In the genomic region with DNA sequence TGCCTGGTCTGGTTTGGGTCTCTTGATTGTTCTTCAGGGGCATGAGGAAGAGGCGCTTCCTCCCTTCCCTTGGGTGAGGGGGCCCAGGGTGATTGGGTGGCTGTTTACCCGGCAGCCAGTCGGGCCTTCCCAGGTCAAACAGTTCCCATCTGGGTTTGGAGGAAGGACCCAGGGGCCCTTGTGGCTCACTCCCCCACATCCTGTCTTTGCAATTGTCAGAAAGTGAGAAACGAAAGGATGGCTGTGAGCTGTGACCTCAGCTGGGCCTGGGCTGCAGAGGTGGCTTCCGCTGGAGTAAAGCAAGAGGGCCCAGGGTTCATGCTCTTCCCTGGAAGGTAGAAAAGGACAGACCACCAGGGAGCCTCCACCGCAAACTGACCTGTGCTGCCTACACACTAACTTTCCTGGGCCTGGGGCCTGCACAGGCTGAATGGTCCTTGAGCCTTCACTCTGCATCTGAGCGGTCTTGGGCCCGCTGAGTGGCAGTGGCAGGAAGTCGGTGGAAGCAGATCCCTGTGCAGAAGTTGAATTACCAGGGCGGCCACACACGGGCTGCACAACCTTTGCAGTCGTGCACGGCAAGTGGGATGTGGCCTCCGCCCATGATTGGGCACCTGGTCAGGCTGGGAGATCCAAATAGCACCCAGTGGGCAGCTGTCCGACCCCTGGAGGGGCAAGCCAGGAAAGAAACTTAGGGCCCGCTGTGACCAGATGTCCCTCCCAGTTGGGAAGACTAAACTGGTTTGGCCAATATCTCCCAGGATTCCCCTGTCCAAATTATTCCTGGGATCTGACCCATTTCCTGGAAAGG, we compare ENCODE assay signal across 1 cellular context.
TF ChIP-seq lines count a peak whose summit lies in the region.

No MANE protein-coding gene starts in this region.

TF ChIP-seq in HepG2, 621 proteins besides CTCF, POLR2A, EP300 and RAD21 (continued from another document and continues in another):
- TF ChIP-seq, protein P1, sequence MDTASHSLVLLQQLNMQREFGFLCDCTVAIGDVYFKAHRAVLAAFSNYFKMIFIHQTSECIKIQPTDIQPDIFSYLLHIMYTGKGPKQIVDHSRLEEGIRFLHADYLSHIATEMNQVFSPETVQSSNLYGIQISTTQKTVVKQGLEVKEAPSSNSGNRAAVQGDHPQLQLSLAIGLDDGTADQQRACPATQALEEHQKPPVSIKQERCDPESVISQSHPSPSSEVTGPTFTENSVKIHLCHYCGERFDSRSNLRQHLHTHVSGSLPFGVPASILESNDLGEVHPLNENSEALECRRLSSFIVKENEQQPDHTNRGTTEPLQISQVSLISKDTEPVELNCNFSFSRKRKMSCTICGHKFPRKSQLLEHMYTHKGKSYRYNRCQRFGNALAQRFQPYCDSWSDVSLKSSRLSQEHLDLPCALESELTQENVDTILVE (CRISPR knock-in tag; IDR thresholded peaks at IDR 0.05): no peak
- no peak for TF ChIP-seq SP1 (IDR thresholded peaks at IDR 0.05)
- TF ChIP-seq SP1 (CRISPR knock-in tag; IDR thresholded peaks at IDR 0.05): no peak; the same call in 1 of the 2 replicates
- TF ChIP-seq ARNTL (CRISPR knock-in tag; IDR thresholded peaks at IDR 0.05): no peak
- TF ChIP-seq, protein P2, sequence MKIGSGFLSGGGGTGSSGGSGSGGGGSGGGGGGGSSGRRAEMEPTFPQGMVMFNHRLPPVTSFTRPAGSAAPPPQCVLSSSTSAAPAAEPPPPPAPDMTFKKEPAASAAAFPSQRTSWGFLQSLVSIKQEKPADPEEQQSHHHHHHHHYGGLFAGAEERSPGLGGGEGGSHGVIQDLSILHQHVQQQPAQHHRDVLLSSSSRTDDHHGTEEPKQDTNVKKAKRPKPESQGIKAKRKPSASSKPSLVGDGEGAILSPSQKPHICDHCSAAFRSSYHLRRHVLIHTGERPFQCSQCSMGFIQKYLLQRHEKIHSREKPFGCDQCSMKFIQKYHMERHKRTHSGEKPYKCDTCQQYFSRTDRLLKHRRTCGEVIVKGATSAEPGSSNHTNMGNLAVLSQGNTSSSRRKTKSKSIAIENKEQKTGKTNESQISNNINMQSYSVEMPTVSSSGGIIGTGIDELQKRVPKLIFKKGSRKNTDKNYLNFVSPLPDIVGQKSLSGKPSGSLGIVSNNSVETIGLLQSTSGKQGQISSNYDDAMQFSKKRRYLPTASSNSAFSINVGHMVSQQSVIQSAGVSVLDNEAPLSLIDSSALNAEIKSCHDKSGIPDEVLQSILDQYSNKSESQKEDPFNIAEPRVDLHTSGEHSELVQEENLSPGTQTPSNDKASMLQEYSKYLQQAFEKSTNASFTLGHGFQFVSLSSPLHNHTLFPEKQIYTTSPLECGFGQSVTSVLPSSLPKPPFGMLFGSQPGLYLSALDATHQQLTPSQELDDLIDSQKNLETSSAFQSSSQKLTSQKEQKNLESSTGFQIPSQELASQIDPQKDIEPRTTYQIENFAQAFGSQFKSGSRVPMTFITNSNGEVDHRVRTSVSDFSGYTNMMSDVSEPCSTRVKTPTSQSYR (CRISPR knock-in tag; IDR thresholded peaks at IDR 0.05; ENCODE audit: borderline replicate concordance): no peak
- TF ChIP-seq KAT8 (CRISPR knock-in tag; IDR thresholded peaks at IDR 0.05): no peak
- TF ChIP-seq EZH2 (conservative IDR thresholded peaks at IDR 0.05; ENCODE audit: low read depth, low read length): no peak
- TF ChIP-seq NFE2L2 (IDR thresholded peaks at IDR 0.05; ENCODE audit: low read length): no peak
- TF ChIP-seq SMC3 (IDR thresholded peaks at IDR 0.05; ENCODE audit: low read length): no peak
- TF ChIP-seq, protein P3, sequence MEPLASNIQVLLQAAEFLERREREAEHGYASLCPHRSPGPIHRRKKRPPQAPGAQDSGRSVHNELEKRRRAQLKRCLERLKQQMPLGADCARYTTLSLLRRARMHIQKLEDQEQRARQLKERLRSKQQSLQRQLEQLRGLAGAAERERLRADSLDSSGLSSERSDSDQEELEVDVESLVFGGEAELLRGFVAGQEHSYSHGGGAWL (CRISPR knock-in tag; IDR thresholded peaks at IDR 0.05): no peak
- no peak for TF ChIP-seq ZNF589 (CRISPR knock-in tag; conservative IDR thresholded peaks at IDR 0.05)
- no peak for TF ChIP-seq ZNF263 (CRISPR knock-in tag; IDR thresholded peaks at IDR 0.05)
- TF ChIP-seq, protein P4, sequence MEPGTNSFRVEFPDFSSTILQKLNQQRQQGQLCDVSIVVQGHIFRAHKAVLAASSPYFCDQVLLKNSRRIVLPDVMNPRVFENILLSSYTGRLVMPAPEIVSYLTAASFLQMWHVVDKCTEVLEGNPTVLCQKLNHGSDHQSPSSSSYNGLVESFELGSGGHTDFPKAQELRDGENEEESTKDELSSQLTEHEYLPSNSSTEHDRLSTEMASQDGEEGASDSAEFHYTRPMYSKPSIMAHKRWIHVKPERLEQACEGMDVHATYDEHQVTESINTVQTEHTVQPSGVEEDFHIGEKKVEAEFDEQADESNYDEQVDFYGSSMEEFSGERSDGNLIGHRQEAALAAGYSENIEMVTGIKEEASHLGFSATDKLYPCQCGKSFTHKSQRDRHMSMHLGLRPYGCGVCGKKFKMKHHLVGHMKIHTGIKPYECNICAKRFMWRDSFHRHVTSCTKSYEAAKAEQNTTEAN (CRISPR knock-in tag; conservative IDR thresholded peaks at IDR 0.05): no peak
- peak; percentile 75 for TF ChIP-seq RBFOX2 (IDR thresholded peaks at IDR 0.05; ENCODE audit: low read depth, low read length)
- TF ChIP-seq, protein P5, sequence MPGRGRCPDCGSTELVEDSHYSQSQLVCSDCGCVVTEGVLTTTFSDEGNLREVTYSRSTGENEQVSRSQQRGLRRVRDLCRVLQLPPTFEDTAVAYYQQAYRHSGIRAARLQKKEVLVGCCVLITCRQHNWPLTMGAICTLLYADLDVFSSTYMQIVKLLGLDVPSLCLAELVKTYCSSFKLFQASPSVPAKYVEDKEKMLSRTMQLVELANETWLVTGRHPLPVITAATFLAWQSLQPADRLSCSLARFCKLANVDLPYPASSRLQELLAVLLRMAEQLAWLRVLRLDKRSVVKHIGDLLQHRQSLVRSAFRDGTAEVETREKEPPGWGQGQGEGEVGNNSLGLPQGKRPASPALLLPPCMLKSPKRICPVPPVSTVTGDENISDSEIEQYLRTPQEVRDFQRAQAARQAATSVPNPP (CRISPR knock-in tag; IDR thresholded peaks at IDR 0.05): no peak
- TF ChIP-seq ZNF446 (CRISPR knock-in tag; IDR thresholded peaks at IDR 0.05): no peak
- peak; percentile 94 for TF ChIP-seq SSRP1 (CRISPR knock-in tag; IDR thresholded peaks at IDR 0.05)
- no peak for TF ChIP-seq SIX1 (CRISPR knock-in tag; IDR thresholded peaks at IDR 0.05; ENCODE audit: borderline replicate concordance)
- TF ChIP-seq ZNF670 (CRISPR knock-in tag; IDR thresholded peaks at IDR 0.05; ENCODE audit: borderline replicate concordance): no peak
- no peak for TF ChIP-seq MED13 (CRISPR knock-in tag; IDR thresholded peaks at IDR 0.05)
- no peak for TF ChIP-seq SNAI1 (CRISPR knock-in tag; IDR thresholded peaks at IDR 0.05; ENCODE audit: borderline replicate concordance)
- peak; percentile 93 for TF ChIP-seq ZBTB38 (CRISPR knock-in tag; IDR thresholded peaks at IDR 0.05)
- TF ChIP-seq RBM22 (optimal IDR thresholded peaks at IDR 0.05; ENCODE audit: low read length): peak; percentile 96
- TF ChIP-seq ZNF839 (CRISPR knock-in tag; IDR thresholded peaks at IDR 0.05; ENCODE audit: borderline replicate concordance): no peak
- TF ChIP-seq, protein P6, sequence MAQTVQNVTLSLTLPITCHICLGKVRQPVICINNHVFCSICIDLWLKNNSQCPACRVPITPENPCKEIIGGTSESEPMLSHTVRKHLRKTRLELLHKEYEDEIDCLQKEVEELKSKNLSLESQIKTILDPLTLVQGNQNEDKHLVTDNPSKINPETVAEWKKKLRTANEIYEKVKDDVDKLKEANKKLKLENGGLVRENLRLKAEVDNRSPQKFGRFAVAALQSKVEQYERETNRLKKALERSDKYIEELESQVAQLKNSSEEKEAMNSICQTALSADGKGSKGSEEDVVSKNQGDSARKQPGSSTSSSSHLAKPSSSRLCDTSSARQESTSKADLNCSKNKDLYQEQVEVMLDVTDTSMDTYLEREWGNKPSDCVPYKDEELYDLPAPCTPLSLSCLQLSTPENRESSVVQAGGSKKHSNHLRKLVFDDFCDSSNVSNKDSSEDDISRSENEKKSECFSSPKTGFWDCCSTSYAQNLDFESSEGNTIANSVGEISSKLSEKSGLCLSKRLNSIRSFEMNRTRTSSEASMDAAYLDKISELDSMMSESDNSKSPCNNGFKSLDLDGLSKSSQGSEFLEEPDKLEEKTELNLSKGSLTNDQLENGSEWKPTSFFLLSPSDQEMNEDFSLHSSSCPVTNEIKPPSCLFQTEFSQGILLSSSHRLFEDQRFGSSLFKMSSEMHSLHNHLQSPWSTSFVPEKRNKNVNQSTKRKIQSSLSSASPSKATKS (CRISPR knock-in tag; IDR thresholded peaks at IDR 0.05): no peak
- no peak for TF ChIP-seq ESRRA (CRISPR knock-in tag; IDR thresholded peaks at IDR 0.05; ENCODE audit: low read depth)
- TF ChIP-seq ZNF7 (CRISPR knock-in tag; IDR thresholded peaks at IDR 0.05): 0 out of 2 replicates have a peak, but pooled peaks have one; percentile 9
- TF ChIP-seq ZNF678 (CRISPR knock-in tag; IDR thresholded peaks at IDR 0.05): no peak
- no peak for TF ChIP-seq ZNF547 (CRISPR knock-in tag; IDR thresholded peaks at IDR 0.05)
- TF ChIP-seq ZSCAN21 (CRISPR knock-in tag; IDR thresholded peaks at IDR 0.05; ENCODE audit: borderline replicate concordance): 0 out of 2 replicates have a peak, but pooled peaks have one; percentile 30
- TF ChIP-seq REPIN1 (CRISPR knock-in tag; IDR thresholded peaks at IDR 0.05; ENCODE audit: borderline replicate concordance, low read depth): 0 out of 2 replicates have a peak, but pooled peaks have one; percentile 42
- no peak for TF ChIP-seq ARNT (IDR thresholded peaks at IDR 0.05)
- no peak; the same call in 1 of the 2 replicates for TF ChIP-seq TOPORS (CRISPR knock-in tag; IDR thresholded peaks at IDR 0.05)
- no peak for TF ChIP-seq SUZ12 (IDR thresholded peaks at IDR 0.05; ENCODE audit: low read depth, low read length)
- no peak for TF ChIP-seq ZNF235 (CRISPR knock-in tag; IDR thresholded peaks at IDR 0.05; ENCODE audit: borderline replicate concordance)
- TF ChIP-seq, protein P7, sequence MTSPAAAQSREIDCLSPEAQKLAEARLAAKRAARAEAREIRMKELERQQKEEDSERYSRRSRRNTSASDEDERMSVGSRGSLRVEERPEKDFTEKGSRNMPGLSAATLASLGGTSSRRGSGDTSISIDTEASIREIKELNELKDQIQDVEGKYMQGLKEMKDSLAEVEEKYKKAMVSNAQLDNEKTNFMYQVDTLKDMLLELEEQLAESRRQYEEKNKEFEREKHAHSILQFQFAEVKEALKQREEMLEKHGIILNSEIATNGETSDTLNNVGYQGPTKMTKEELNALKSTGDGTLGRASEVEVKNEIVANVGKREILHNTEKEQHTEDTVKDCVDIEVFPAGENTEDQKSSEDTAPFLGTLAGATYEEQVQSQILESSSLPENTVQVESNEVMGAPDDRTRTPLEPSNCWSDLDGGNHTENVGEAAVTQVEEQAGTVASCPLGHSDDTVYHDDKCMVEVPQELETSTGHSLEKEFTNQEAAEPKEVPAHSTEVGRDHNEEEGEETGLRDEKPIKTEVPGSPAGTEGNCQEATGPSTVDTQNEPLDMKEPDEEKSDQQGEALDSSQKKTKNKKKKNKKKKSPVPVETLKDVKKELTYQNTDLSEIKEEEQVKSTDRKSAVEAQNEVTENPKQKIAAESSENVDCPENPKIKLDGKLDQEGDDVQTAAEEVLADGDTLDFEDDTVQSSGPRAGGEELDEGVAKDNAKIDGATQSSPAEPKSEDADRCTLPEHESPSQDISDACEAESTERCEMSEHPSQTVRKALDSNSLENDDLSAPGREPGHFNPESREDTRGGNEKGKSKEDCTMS (CRISPR knock-in tag; conservative IDR thresholded peaks at IDR 0.05): no peak
- TF ChIP-seq, protein P8, sequence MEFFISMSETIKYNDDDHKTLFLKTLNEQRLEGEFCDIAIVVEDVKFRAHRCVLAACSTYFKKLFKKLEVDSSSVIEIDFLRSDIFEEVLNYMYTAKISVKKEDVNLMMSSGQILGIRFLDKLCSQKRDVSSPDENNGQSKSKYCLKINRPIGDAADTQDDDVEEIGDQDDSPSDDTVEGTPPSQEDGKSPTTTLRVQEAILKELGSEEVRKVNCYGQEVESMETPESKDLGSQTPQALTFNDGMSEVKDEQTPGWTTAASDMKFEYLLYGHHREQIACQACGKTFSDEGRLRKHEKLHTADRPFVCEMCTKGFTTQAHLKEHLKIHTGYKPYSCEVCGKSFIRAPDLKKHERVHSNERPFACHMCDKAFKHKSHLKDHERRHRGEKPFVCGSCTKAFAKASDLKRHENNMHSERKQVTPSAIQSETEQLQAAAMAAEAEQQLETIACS (CRISPR knock-in tag; IDR thresholded peaks at IDR 0.05): no peak
- TF ChIP-seq, protein P9, sequence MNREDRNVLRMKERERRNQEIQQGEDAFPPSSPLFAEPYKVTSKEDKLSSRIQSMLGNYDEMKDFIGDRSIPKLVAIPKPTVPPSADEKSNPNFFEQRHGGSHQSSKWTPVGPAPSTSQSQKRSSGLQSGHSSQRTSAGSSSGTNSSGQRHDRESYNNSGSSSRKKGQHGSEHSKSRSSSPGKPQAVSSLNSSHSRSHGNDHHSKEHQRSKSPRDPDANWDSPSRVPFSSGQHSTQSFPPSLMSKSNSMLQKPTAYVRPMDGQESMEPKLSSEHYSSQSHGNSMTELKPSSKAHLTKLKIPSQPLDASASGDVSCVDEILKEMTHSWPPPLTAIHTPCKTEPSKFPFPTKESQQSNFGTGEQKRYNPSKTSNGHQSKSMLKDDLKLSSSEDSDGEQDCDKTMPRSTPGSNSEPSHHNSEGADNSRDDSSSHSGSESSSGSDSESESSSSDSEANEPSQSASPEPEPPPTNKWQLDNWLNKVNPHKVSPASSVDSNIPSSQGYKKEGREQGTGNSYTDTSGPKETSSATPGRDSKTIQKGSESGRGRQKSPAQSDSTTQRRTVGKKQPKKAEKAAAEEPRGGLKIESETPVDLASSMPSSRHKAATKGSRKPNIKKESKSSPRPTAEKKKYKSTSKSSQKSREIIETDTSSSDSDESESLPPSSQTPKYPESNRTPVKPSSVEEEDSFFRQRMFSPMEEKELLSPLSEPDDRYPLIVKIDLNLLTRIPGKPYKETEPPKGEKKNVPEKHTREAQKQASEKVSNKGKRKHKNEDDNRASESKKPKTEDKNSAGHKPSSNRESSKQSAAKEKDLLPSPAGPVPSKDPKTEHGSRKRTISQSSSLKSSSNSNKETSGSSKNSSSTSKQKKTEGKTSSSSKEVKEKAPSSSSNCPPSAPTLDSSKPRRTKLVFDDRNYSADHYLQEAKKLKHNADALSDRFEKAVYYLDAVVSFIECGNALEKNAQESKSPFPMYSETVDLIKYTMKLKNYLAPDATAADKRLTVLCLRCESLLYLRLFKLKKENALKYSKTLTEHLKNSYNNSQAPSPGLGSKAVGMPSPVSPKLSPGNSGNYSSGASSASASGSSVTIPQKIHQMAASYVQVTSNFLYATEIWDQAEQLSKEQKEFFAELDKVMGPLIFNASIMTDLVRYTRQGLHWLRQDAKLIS (CRISPR knock-in tag; IDR thresholded peaks at IDR 0.05): no peak
- peak; percentile 19; the same call in 1 of the 2 replicates for TF ChIP-seq NFIC (IDR thresholded peaks at IDR 0.05; ENCODE audit: low read length)
- TF ChIP-seq CEBPG (CRISPR knock-in tag; IDR thresholded peaks at IDR 0.05): no peak
- TF ChIP-seq, protein P10, sequence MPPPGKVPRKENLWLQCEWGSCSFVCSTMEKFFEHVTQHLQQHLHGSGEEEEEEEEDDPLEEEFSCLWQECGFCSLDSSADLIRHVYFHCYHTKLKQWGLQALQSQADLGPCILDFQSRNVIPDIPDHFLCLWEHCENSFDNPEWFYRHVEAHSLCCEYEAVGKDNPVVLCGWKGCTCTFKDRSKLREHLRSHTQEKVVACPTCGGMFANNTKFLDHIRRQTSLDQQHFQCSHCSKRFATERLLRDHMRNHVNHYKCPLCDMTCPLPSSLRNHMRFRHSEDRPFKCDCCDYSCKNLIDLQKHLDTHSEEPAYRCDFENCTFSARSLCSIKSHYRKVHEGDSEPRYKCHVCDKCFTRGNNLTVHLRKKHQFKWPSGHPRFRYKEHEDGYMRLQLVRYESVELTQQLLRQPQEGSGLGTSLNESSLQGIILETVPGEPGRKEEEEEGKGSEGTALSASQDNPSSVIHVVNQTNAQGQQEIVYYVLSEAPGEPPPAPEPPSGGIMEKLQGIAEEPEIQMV (CRISPR knock-in tag; IDR thresholded peaks at IDR 0.05; ENCODE audit: low read depth): no peak
- TF ChIP-seq POLR2AphosphoS2 (IDR thresholded peaks at IDR 0.05; ENCODE audit: low read depth, low read length): peak; percentile 43; the same call in 1 of the 2 replicates
- TF ChIP-seq ZNF24 (IDR thresholded peaks at IDR 0.05): no peak
